Comparison of ENCODE assay signal across 19 cellular contexts in the genomic region with DNA sequence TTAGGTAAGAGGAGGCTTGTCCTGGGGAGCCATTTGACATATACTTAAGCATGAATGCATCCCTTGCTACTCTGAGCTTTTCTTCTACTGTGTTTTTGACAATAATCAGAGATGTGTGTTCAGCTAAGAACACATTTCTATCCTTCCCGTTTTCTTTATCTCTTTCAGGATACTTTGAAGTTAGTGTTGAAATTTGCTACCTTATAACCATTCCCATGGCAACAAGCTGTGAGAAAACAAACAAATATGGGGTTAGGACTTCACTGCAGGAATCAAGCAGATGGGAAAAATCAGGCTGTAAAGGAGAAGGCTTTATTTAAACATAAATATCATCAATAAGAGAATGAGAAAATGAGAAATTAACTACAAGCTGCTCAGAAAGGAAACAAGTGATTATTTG. TPM values are rescaled to one million over a fixed set of nuclear protein-coding genes. Genes with fewer than 3 reads are reported as not detected.
DNase-seq lines count a peak whose midpoint lies in the region; ATAC-seq and TF ChIP-seq lines count a peak whose summit lies in the region.
"Had no signal": no experiment of that assay in that cellular context is flagged by ENCODE, and none has a peak within 500 bp of the region (broad histone marks: within the 10 kb centered on the region; RNA-seq: fewer than 3 reads in every experiment).

No MANE protein-coding gene starts in this region.

- intact Hi-C loops in IMR-90 (cut with micrococcal nuclease) = no loop called here

- no peak for TF ChIP-seq POLR2A in IMR-90 (IDR thresholded peaks at IDR 0.05; ENCODE audit: low read depth, low read length)

- BruUV-seq in IMR-90 (replicated peaks; lab: Mats Ljungman, UMichigan) = no TSS peak

- no peak overlapping the region for H2BK15ac ChIP-seq in IMR-90 (ENCODE audit: low read depth, low read length)

- no peaks in the 10 kb centered on the region for H3K79me1 ChIP-seq in IMR-90 (ENCODE audit: low read depth in 1 of 2, low read length in 2 of 2)

- no peaks in the 10 kb centered on the region for H3K36me3 ChIP-seq in IMR-90 (ENCODE audit: control insufficient read depth, insufficient read depth, low read length)
- H3K36me3 ChIP-seq: BE2C had no signal

- H2AFZ ChIP-seq in IMR-90 (replicated peaks; ENCODE audit: low read length, poor library complexity) = no peak overlapping the region

- no peak overlapping the region for H3K4me3 ChIP-seq in IMR-90 (ENCODE audit: insufficient read depth, low read depth, low read length)
- H3K4me3 ChIP-seq in fibroblast of villous mesenchyme (ENCODE audit: low read depth, low read length) = no peak overlapping the region

- H4K5ac ChIP-seq in IMR-90 (ENCODE audit: low read depth, low read length) = no peak overlapping the region

- no peak overlapping the region for H3K27ac ChIP-seq in IMR-90 (ENCODE audit: insufficient read depth, low read length)

- H2BK120ac ChIP-seq in IMR-90 (ENCODE audit: low read depth, low read length) = no peak overlapping the region

- in situ Hi-C loops in IMR-90 (cut with MboI; ENCODE audit: low sequenced_read_pairs) = no loop called here

- no peak overlapping the region for H2AK9ac ChIP-seq in IMR-90 (replicated peaks; ENCODE audit: low read depth, low read length, poor library complexity)

- H3K56ac ChIP-seq in IMR-90 (ENCODE audit: extremely low read depth, insufficient read depth, low read length) = no peak overlapping the region

- no peak overlapping the region for H4K91ac ChIP-seq in IMR-90 (ENCODE audit: insufficient read depth, low read depth, low read length)

- H3K4me2 ChIP-seq in IMR-90 (ENCODE audit: low read depth, low read length) = no peak overlapping the region

- no peak overlapping the region for H3K9ac ChIP-seq in IMR-90 (ENCODE audit: low read depth, low read length)

- dilution Hi-C loops in IMR-90 (cut with HindIII; ENCODE audit: low sequenced_read_pairs, unreplicated experiment) = no loop called here

- H4K20me1 ChIP-seq in IMR-90 (ENCODE audit: insufficient read depth, low read length) = no peaks in the 10 kb centered on the region

- no peaks in the 10 kb centered on the region for H3K27me3 ChIP-seq in IMR-90 (ENCODE audit: control insufficient read depth, insufficient read depth, low read length)
- H3K27me3 ChIP-seq: BE2C had no signal

- H2BK5ac ChIP-seq in IMR-90 (ENCODE audit: low read depth, low read length, poor library complexity, severe bottlenecking) = no peak overlapping the region

- TF ChIP-seq CTCF in IMR-90 (conservative IDR thresholded peaks at IDR 0.05; ENCODE audit: low read depth, low read length) (no peak), fibroblast of villous mesenchyme (IDR thresholded peaks at IDR 0.05; ENCODE audit: insufficient read depth, low read depth, low read length) (no peak)

- WGBS in IMR-90 (ENCODE audit: extremely low coverage in 2 of 2, insufficient read length in 1 of 2), 2 experiments = no CpG with 5 or more reads among the region's 1 CpG

- no peak overlapping the region for H2AK5ac ChIP-seq in IMR-90 (ENCODE audit: low read depth, low read length)

- no peaks in the 10 kb centered on the region for H3K9me1 ChIP-seq in IMR-90 (ENCODE audit: insufficient read depth, low read length)

- no peak overlapping the region for H2BK20ac ChIP-seq in IMR-90 (ENCODE audit: low read depth, low read length)

- DNase-seq in IMR-90 (peak; percentile 4), amniotic epithelial cell (ENCODE audit: low read depth) (peak; percentile 13), fibroblast of villous mesenchyme (ENCODE audit: low read depth) (peak; percentile 3), inferior parietal cortex (ENCODE audit: extremely low spot score) (no peak), globus pallidus (ENCODE audit: low spot score) (no peak), NCI-H1436 (lab: John Stamatoyannopoulos, UW) (no peak)
- DNase-seq: ACHN; BE2C; C1 segment of cervical spinal cord; CD4-positive, CD25-positive, alpha-beta regulatory T cell; CD8-positive, alpha-beta memory T cell; COR-L47; DMS 273 treated with DMSO at 0.1 percent for 48 hours; GDM1; HFFc6 had no signal

- ATAC-seq in IMR-90 (ENCODE audit: low read depth) (no peak), HG02759 (IDR thresholded peaks at IDR 0.05; ENCODE audit: unreplicated experiment) (no peak)
- ATAC-seq: HCT116 had no signal

- H3K18ac ChIP-seq in IMR-90 (ENCODE audit: low read depth, low read length) = no peak overlapping the region

- H3K4me1 ChIP-seq in IMR-90 (ENCODE audit: control insufficient read depth, insufficient read depth, low read length) = no peaks in the 10 kb centered on the region

- H3K9me3 ChIP-seq in IMR-90 (ENCODE audit: control insufficient read depth, insufficient read depth, low read length) = no peaks in the 10 kb centered on the region
- H3K9me3 ChIP-seq: BE2C had no signal

- no peak overlapping the region for H3K4ac ChIP-seq in IMR-90 (ENCODE audit: low read depth, low read length)

- no peak overlapping the region for H4K8ac ChIP-seq in IMR-90 (ENCODE audit: low read depth in 2 of 2, low read length in 2 of 2)

- CTCF ChIA-PET in IMR-90 (lab: Yijun Ruan, JAX) = no interaction called here

- TF ChIP-seq RAD21 in IMR-90 (IDR thresholded peaks at IDR 0.05; ENCODE audit: low read length) = no peak

- no peak overlapping the region for H3K14ac ChIP-seq in IMR-90 (replicated peaks; ENCODE audit: low read depth, low read length)

- POLR2A ChIA-PET in IMR-90 (lab: Charles Lee; ENCODE audit: unreplicated experiment) = no interaction called here

- H3K23ac ChIP-seq in IMR-90 (ENCODE audit: low read depth, low read length) = no peak overlapping the region

TF ChIP-seq in IMR-90, 13 proteins besides CTCF, POLR2A, EP300 and RAD21:
- TF ChIP-seq CEBPB (IDR thresholded peaks at IDR 0.05; ENCODE audit: low read depth, low read length) = no peak

RNA-seq across cellular contexts. Expression of gene ZCCHC9, which starts 35.1 kb away (rescaled TPM):
- 24.6 and 41.1 TPM in 2 replicates for total RNA-seq in IMR-90 (2012; rRNA removed)
- polyA plus RNA-seq in IMR-90 (2012; rRNA removed) = 16.9 and 20.4 TPM in 2 replicates
- 2.6 and 2.9 TPM in 2 replicates for polyA plus RNA-seq in IMR-90 (2012; cell fraction: cytosol; rRNA removed)
- 5.7 and 21.7 TPM in 2 replicates for polyA plus RNA-seq in IMR-90 (2012; cell fraction: nucleus; rRNA removed; ENCODE audit: low replicate concordance)
- 23.2 and 33.7 TPM in 2 replicates for total RNA-seq in fibroblast of villous mesenchyme

RNA-seq across cellular contexts. Expression of gene ACOT12, which starts 57.4 kb away (rescaled TPM):
- total RNA-seq in IMR-90 (2012; rRNA removed) (not detected in 2 replicates), fibroblast of villous mesenchyme (not detected in 2 replicates)
- polyA plus RNA-seq in IMR-90 (2012; rRNA removed) = not detected in 2 replicates
- not detected in 2 replicates for polyA plus RNA-seq in IMR-90 (2012; cell fraction: cytosol; rRNA removed)
- polyA plus RNA-seq in IMR-90 (2012; cell fraction: nucleus; rRNA removed; ENCODE audit: low replicate concordance) = 0.08 TPM in 1 of 2 replicates, not detected in the other
- total RNA-seq: CD4-positive, CD25-positive, alpha-beta regulatory T cell; CD8-positive, alpha-beta memory T cell; Daoy; H4; HFFc6 had no signal
- polyA plus RNA-seq: CD4-positive, CD25-positive, alpha-beta regulatory T cell; CD8-positive, alpha-beta memory T cell had no signal

Comparison
In these comparisons a context has a peak if more than half of its experiments do, and no peak if none do; other contexts are left out.
1. DNase-seq: peak in IMR-90 (single experiment), amniotic epithelial cell (single experiment) and fibroblast of villous mesenchyme (single experiment); none in inferior parietal cortex (single experiment), globus pallidus (single experiment) and NCI-H1436 (single experiment).